In the genomic region with DNA sequence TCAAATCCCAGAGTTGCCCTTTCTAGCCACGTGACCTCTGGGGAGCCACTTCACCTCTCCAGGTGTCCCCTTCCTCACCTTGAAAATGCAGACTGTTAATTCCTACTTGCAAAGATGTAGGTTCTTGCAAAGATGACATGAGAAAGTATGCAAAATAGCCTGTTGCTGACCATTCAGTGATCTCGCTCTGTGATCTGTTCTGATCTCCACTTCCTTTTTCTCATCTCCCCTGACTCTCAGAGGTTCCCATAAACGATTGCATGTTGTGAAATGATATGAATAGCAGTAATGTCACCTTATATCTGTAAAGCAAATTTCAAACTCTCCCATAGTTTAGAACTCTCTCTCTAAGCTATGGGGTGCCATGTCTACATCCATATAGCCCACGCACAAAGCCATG, we compare ENCODE assay signal across 1 cellular context.
A peak's percentile ranks its signal among the peaks of the same experiment; 100 is the strongest.
TF ChIP-seq lines count a peak whose summit lies in the region.

No MANE protein-coding gene starts in this region.

TF ChIP-seq in GM12878, 131 proteins besides CTCF, POLR2A, EP300 and RAD21:
- TF ChIP-seq SPI1 (IDR thresholded peaks at IDR 0.05; ENCODE audit: borderline replicate concordance, insufficient read depth, low read depth, low read length): peak; percentile 51; the same call in 1 of the 2 replicates
- TF ChIP-seq ZNF24 (IDR thresholded peaks at IDR 0.05): no peak
